1 cellular context compared by ENCODE assay signal in the genomic region with DNA sequence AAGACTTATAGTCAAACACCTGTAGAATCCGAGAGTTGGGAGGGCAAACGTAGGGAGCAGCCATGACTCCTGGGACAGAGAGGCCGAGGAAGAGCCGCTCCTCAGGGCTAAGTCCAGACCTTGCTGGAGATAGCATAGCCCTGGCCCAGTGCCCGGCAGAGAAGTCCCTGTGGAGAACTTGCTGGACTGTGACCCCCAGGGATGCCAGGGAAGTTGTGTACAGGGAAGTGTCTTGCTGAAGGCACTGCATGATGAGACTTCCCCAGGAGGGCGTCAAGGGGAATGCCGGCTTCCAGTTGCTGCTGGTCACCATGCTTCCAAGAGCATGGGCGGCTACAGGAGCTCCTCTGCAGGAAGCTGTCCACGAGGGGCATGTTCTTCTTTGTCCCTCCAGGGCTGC.
TF ChIP-seq lines count a peak whose summit lies in the region.

No MANE protein-coding gene starts in this region.

TF ChIP-seq in H1, 55 proteins besides CTCF, POLR2A, EP300 and RAD21:
- TF ChIP-seq, protein P1, sequence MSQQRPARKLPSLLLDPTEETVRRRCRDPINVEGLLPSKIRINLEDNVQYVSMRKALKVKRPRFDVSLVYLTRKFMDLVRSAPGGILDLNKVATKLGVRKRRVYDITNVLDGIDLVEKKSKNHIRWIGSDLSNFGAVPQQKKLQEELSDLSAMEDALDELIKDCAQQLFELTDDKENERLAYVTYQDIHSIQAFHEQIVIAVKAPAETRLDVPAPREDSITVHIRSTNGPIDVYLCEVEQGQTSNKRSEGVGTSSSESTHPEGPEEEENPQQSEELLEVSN (IDR thresholded peaks at IDR 0.05) = peak; percentile 62
- no peak for TF ChIP-seq CHD1 (IDR thresholded peaks at IDR 0.05; ENCODE audit: low read depth, low read length)
- no peak for TF ChIP-seq JUN (IDR thresholded peaks at IDR 0.05; ENCODE audit: low read depth, low read length)
- TF ChIP-seq ASH2L (IDR thresholded peaks at IDR 0.05; ENCODE audit: low read length) = no peak
